Comparison of ENCODE assay signal across 34 cellular contexts in the genomic region with DNA sequence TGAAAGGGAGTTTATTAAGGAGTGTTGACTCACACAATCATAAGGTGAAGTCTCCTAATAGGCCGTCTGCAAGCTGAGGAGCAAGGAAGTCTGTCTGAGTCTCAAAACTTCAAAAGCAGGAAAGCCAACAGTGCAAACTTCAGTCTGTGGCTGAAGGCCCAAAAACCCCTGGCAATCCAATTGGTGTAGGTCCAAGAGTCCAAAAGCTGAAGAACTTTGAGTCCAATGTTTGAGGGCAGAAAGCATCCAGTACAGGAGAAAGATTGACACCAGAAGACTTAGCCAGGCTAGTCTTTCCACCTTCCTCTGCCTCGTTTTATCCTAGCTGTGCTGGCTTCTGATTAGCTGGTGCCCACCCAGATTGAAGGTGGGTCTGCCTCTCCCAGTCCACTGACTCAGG.
"Had no signal": no experiment of that assay in that cellular context is flagged by ENCODE, and none has a peak within 500 bp of the region (broad histone marks: within the 10 kb centered on the region; RNA-seq: fewer than 3 reads in every experiment).

No MANE protein-coding gene starts in this region.

- H3K4me1 ChIP-seq: adrenal gland, ascending aorta, body of pancreas, breast epithelium had no signal

- H3K27me3 ChIP-seq: adrenal gland, ascending aorta, body of pancreas, brain microvascular endothelial cell, breast epithelium, cardiac muscle cell had no signal

- H3K4me3 ChIP-seq: adrenal gland, ascending aorta, body of pancreas, breast epithelium, cardiac muscle cell had no signal

- FAIRE-seq: astrocyte, bronchial epithelial cell had no signal

- ATAC-seq: activated naive CD4-positive, alpha-beta T cell treated with anti-CD3 and anti-CD28 coated beads, Interleukin-2, amount 50 U/mL, for 72 hours; activated naive CD8-positive, alpha-beta T cell treated with anti-CD3 and anti-CD28 coated beads, Interleukin-2, amount 50 U/mL, for 24 hours; activated T-cell treated with anti-CD3 and anti-CD28 coated beads, Interleukin-2, amount 50 U/mL, for 4 hours; activated T-cell treated with anti-CD3 and anti-CD28 coated beads, Interleukin-2, amount 50 U/mL, for 72 hours; activated T-helper 17 cell treated with anti-CD3 and anti-CD28 coated beads, Interleukin-2, amount 50 U/mL, for 72 hours; body of pancreas had no signal

- H3K36me3 ChIP-seq: adrenal gland, ascending aorta, brain microvascular endothelial cell, breast epithelium, cardiac muscle cell had no signal

- H3K27ac ChIP-seq: adrenal gland, ascending aorta, body of pancreas, brain microvascular endothelial cell, breast epithelium, cardiac muscle cell had no signal

- H3K9me3 ChIP-seq: body of pancreas had no signal

- DNase-seq: activated effector memory CD4-positive, alpha-beta T cell treated with anti-CD3 and anti-CD28 coated beads, Interleukin-2, amount 50 U/mL, for 16 hours; activated effector memory CD4-positive, alpha-beta T cell treated with Interleukin-2 at 50 U/mL for 16 hours; activated gamma-delta T cell; activated gamma-delta T cell treated with Interleukin-2 at 50 U/mL for 16 hours; activated naive CD4-positive, alpha-beta T cell; activated naive CD4-positive, alpha-beta T cell treated with anti-CD3 and anti-CD28 coated beads for 36 hours; activated naive CD4-positive, alpha-beta T cell treated with anti-CD3 and anti-CD28 coated beads, Interleukin-2, amount 10 ng/mL, durations not matched to agents 7 days and 5 days; activated naive CD4-positive, alpha-beta T cell treated with anti-CD3 and anti-CD28 coated beads, Interleukin-2, amount 50 U/mL, for 16 hours; activated naive CD4-positive, alpha-beta T cell treated with Interleukin-2 at 50 U/mL for 16 hours; activated naive CD8-positive, alpha-beta T cell treated with anti-CD3 and anti-CD28 coated beads for 36 hours; activated naive CD8-positive, alpha-beta T cell treated with anti-CD3 and anti-CD28 coated beads, Interleukin-2, amount 10 ng/mL, durations not matched to agents 7 days and 5 days; activated naive CD8-positive, alpha-beta T cell treated with anti-CD3 and anti-CD28 coated beads, Interleukin-2, amount 50 U/mL, for 24 hours; activated T-cell treated with anti-CD3 and anti-CD28 coated beads, Interleukin-2, amount 50 U/mL, for 1 hour; activated T-cell treated with anti-CD3 and anti-CD28 coated beads, Interleukin-2, amount 50 U/mL, for 24 hours; activated T-cell treated with anti-CD3 and anti-CD28 coated beads, Interleukin-2, amount 50 U/mL, for 4 hours; activated T-cell treated with anti-CD3 and anti-CD28 coated beads, Interleukin-2, amount 50 U/mL, for 48 hours; activated T-cell treated with anti-CD3 and anti-CD28 coated beads, Interleukin-2, amount 50 U/mL, for 72 hours; adrenal gland; amniotic stem cell; amygdala; anterior cingulate cortex; aorta; body of pancreas; brain microvascular endothelial cell; caudate nucleus; central memory CD4-positive, alpha-beta T cell; cerebellar nuclear complex had no signal
